In the genomic region with DNA sequence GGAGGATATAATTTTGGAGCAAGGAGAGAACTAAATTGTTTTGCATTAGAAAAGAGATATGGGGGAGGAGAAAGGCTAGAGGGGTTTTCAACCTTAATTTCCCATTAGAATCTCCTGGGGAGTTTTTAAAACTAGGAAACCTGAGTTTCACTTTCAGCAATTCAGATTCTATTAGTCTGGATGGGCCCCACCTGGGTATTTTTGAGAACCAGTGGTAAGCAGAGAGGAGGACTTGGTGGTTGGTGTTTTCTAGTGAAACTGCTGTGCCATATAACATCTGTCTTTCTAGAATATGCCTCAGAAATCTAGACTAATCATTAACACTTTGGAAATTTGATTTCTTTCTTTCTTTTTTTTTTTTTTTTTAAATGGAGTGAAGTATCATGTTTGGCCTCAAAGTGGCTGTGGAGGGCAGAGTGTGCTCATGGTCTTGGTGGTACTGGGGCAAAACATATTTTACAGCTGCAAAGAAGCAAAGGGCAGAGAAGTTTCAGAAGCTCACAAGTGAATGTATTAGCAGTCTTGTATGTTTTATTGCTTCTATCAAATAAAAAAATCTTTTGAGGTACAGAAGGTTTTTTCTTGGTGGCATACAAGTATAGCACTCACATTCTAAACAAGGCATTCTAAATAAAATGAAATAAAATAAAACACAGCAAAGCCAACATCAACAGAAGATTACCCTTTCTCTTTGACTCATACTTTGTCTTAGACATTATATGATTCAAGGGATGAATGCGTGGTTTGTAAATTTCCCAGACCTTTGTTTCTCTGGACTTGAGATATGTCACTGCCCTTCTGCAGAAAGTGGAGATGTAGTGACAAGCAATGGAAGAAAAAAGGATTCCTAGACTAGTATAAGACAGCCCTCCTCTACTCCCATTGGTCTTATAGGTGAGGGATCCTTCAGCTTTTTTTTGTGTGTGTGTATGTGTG, we compare ENCODE assay signal across 18 cellular contexts. TPM values are rescaled to one million over a fixed set of nuclear protein-coding genes. Genes with fewer than 3 reads are reported as not detected.
DNase-seq lines count a peak whose midpoint lies in the region; ATAC-seq, FAIRE-seq and TF ChIP-seq lines count a peak whose summit lies in the region.
"Had no signal": no experiment of that assay in that cellular context is flagged by ENCODE, and none has a peak within 500 bp of the region (broad histone marks: within the 10 kb centered on the region; RNA-seq: fewer than 3 reads in every experiment).

No MANE protein-coding gene starts in this region.

- no TSS peak for BruUV-seq in GM12878 (replicated peaks; lab: Mats Ljungman, UMichigan)

- RAD21 ChIA-PET in GM12878 (lab: Charles Lee; ENCODE audit: unreplicated experiment), result no interaction called here

- no peak for TF ChIP-seq RAD21 in GM12878 (IDR thresholded peaks at IDR 0.05; ENCODE audit: insufficient read depth, low read depth, low read length)

- H3K36me3 ChIP-seq in GM12878 (ENCODE audit: control insufficient read depth in 2 of 2, insufficient read depth in 2 of 2, low read length in 1 of 2), result no peaks in the 10 kb centered on the region
- H3K36me3 ChIP-seq: sigmoid colon, thoracic aorta had no signal

- H3K79me2 ChIP-seq in GM12878 (ENCODE audit: control insufficient read depth, insufficient read depth, low read length), result no peaks in the 10 kb centered on the region

- peaks cover 10% of the 10 kb centered on the region; the same call in 1 of the 2 replicates for H3K4me1 ChIP-seq in GM12878 (ENCODE audit: control insufficient read depth, insufficient read depth, low read length)

- no peaks in the 10 kb centered on the region for H3K27me3 ChIP-seq in GM12878 (replicated peaks in 1 of 2; ENCODE audit: control insufficient read depth in 2 of 2, insufficient read depth in 2 of 2, low read length in 1 of 2)
- H3K27me3 ChIP-seq: foreskin keratinocyte, sigmoid colon had no signal

- H2AFZ ChIP-seq in GM12878 (ENCODE audit: control insufficient read depth, low read depth, low read length), result no peak overlapping the region

- 6% methylated on average over 1 of the region's 1 CpG for WGBS in GM12878 (ENCODE audit: insufficient coverage, insufficient replicate concordance, low lambda C conversion rate, missing lambda C conversion rate)

- SMC1A ChIA-PET in GM12878 (lab: Charles Lee; ENCODE audit: uncharacterized antibody, unreplicated experiment), result no interaction called here

- H4K20me1 ChIP-seq in GM12878 (ENCODE audit: control insufficient read depth, insufficient read depth), result no peaks in the 10 kb centered on the region

- no peak overlapping the region for H3K4me2 ChIP-seq in GM12878 (ENCODE audit: control insufficient read depth, insufficient read depth)

- TF ChIP-seq POLR2A in GM12878 (IDR thresholded peaks at IDR 0.05; ENCODE audit: low read depth, low read length), result no peak
- no peak for TF ChIP-seq POLR2A in erythroblast (IDR thresholded peaks at IDR 0.05; ENCODE audit: low read length)

- H3K4me3 ChIP-seq in GM12878, result no peak overlapping the region
- H3K4me3 ChIP-seq: sigmoid colon, thoracic aorta had no signal

- FAIRE-seq in GM12878 (lab: Jason Lieb, UNC), result no peak

- DNase-seq in GM12878 (ENCODE audit: low read depth, low spot score) (no peak), iPS-NIHi11 (ENCODE audit: low spot score) (no peak), erythroblast (lab: John Stamatoyannopoulos, UW) (no peak)
- DNase-seq in activated CD8-positive, alpha-beta memory T cell treated with anti-CD3 and anti-CD28 coated beads for 24 hours, result no peak
- DNase-seq: activated T-cell treated with anti-CD3 and anti-CD28 coated beads for 4 hours; amniotic stem cell; CD4-positive, CD25-positive, alpha-beta regulatory T cell; dermis blood vessel endothelial cell; GF-D8; kidney glomerular epithelial cell; sigmoid colon had no signal

- POLR2A ChIA-PET in GM12878 (lab: Charles Lee), result no interaction called here

- CTCF ChIA-PET in GM12878 (lab: Yijun Ruan, JAX), result no interaction called here

- H3K9me3 ChIP-seq in GM12878 (replicated peaks; ENCODE audit: control insufficient read depth, insufficient read depth, low read length), result no peaks in the 10 kb centered on the region
- H3K9me3 ChIP-seq: sigmoid colon, thoracic aorta had no signal

- intact Hi-C loops in GM12878 (cut with micrococcal nuclease; ENCODE audit: unreplicated experiment), result no loop called here

- H3K27ac ChIP-seq in GM12878 (ENCODE audit: control insufficient read depth, insufficient read depth), result no peak overlapping the region
- H3K27ac ChIP-seq: foreskin keratinocyte, sigmoid colon, thoracic aorta, VCaP had no signal

- no peak for TF ChIP-seq CTCF in GM12878 (IDR thresholded peaks at IDR 0.05 in 2 of 3, conservative IDR thresholded peaks at IDR 0.05 in 1 of 3; ENCODE audit: control insufficient read depth in 2 of 3, extremely low read depth in 1 of 3, insufficient read depth in 1 of 3, low read depth in 3 of 3, low read length in 3 of 3)

- TF ChIP-seq EP300 in GM12878 (IDR thresholded peaks at IDR 0.05; ENCODE audit: borderline replicate concordance in 1 of 2, control insufficient read depth in 1 of 2, low read depth in 2 of 2, low read length in 2 of 2), result no peak

- ATAC-seq in GM21381 (IDR thresholded peaks at IDR 0.05; ENCODE audit: unreplicated experiment) (peak; percentile 50), HG03045 (IDR thresholded peaks at IDR 0.05; ENCODE audit: unreplicated experiment) (peak; percentile 55), GM12878 (peak; percentile 75), GM21576 (IDR thresholded peaks at IDR 0.05; ENCODE audit: unreplicated experiment) (no peak)

- no peak overlapping the region for H3K9ac ChIP-seq in GM12878 (ENCODE audit: control insufficient read depth, insufficient read depth, low read length)

- in situ Hi-C loops in GM12878 (cut with MboI), result no loop called here

TF ChIP-seq in GM12878, 131 proteins besides CTCF, POLR2A, EP300 and RAD21:
- TF ChIP-seq PAX5 (IDR thresholded peaks at IDR 0.05; ENCODE audit: borderline replicate concordance, low read depth, low read length) (no peak), ZNF592 (IDR thresholded peaks at IDR 0.05) (no peak), MYB (IDR thresholded peaks at IDR 0.05; ENCODE audit: borderline replicate concordance, low read depth, low read length) (no peak), STAT3 (IDR thresholded peaks at IDR 0.05; ENCODE audit: low read depth, low read length) (no peak), SIN3A (IDR thresholded peaks at IDR 0.05; ENCODE audit: low read depth, low read length) (no peak), BACH1 (IDR thresholded peaks at IDR 0.05; ENCODE audit: borderline replicate concordance) (no peak), EZH2 (IDR thresholded peaks at IDR 0.05; ENCODE audit: borderline replicate concordance, control insufficient read depth, low read depth, low read length) (no peak), PAX8 (IDR thresholded peaks at IDR 0.05) (no peak)

RNA-seq across cellular contexts. Expression of gene NANOGP8, which starts 22.7 kb away (rescaled TPM):
- total RNA-seq in GM12878 (2013; cell fraction: nucleolus; rRNA removed), result 2.9 and 4.1 TPM in 2 replicates
- not detected in 2 replicates for total RNA-seq in GM12878 (2014; rRNA removed)
- not detected in 2 replicates for total RNA-seq in GM12878 (2014; rRNA removed; fragmentation: Illumina TruSeq; extraction: Trizol)
- not detected in 2 replicates for total RNA-seq in GM12878 (2021)
- not detected for polyA plus RNA-seq in GM12878 (2011; ENCODE audit: low read depth)
- not detected in 2 replicates for polyA plus RNA-seq in GM12878 (2011; rRNA removed)
- not detected in 2 replicates for polyA plus RNA-seq in GM12878 (2011; cell fraction: cytosol; rRNA removed)
- 0.28 and 0.45 TPM in 2 replicates for polyA plus RNA-seq in GM12878 (2011; cell fraction: nucleus; rRNA removed)
- polyA plus RNA-seq in GM12878 (2012), result not detected in 2 replicates
- polyA plus RNA-seq in GM12878 (2014; fragmentation: Illumina TruSeq; extraction: Trizol), result not detected in 2 replicates
- not detected for polyA plus RNA-seq in GM12878 (2014; fragmentation: Nextera tagmentation; extraction: Ambion mirVana)
- 0.11 TPM in 1 of 2 replicates, not detected in the other for polyA plus RNA-seq in GM12878 (2014; rRNA removed)
- polyA plus RNA-seq in GM12878 (2016; fragmentation: Nextera tagmentation; extraction: Ambion mirVana), result not detected
- polyA minus RNA-seq in GM12878 (2011; rRNA and poly(A)+ RNA removed), result 0.26 TPM in 1 of 2 replicates, not detected in the other
- not detected in 2 replicates for polyA minus RNA-seq in GM12878 (2011; cell fraction: cytosol; rRNA and poly(A)+ RNA removed)
- polyA minus RNA-seq in GM12878 (2011; cell fraction: nucleus; rRNA and poly(A)+ RNA removed), result 0.57 and 0.60 TPM in 2 replicates
- total RNA-seq: CD4-positive, CD25-positive, alpha-beta regulatory T cell; dermis blood vessel endothelial cell; foreskin keratinocyte; SK-MEL-5 had no signal
- polyA plus RNA-seq: CD4-positive, CD25-positive, alpha-beta regulatory T cell; foreskin keratinocyte had no signal
